Comparison of ENCODE assay signal across 21 cellular contexts in genomic region chr18:30328839-30329238, GRCh38.
"Had no signal": no experiment of that assay in that cellular context is flagged by ENCODE, and none has a peak within 500 bp of the region (broad histone marks: within the 10 kb centered on the region; RNA-seq: fewer than 3 reads in every experiment).

No MANE protein-coding gene starts in this region.

- H3K27me3 ChIP-seq: ascending aorta, colonic mucosa, neural progenitor cell, ovary, sigmoid colon, spleen, stomach, testis, upper lobe of left lung had no signal

- DNase-seq: activated CD4-positive, alpha-beta T cell treated with anti-CD3 and anti-CD28 coated beads for 1 hour; activated CD4-positive, alpha-beta T cell treated with anti-CD3 and anti-CD28 coated beads, Interleukin-2, amount 50 U/mL, for 4 hours; activated naive CD4-positive, alpha-beta T cell treated with anti-CD3 and anti-CD28 coated beads for 36 hours; activated naive CD8-positive, alpha-beta T cell treated with anti-CD3 and anti-CD28 coated beads, Interleukin-2, amount 50 U/mL, for 24 hours; activated T-cell treated with anti-CD3 and anti-CD28 coated beads for 4 hours; central memory CD4-positive, alpha-beta T cell; colonic mucosa; foreskin fibroblast; naive B cell; ovary; sigmoid colon; spleen; stomach; T-cell; T-helper 9 cell; testis; upper lobe of left lung had no signal

- ATAC-seq: activated naive CD8-positive, alpha-beta T cell treated with anti-CD3 and anti-CD28 coated beads, Interleukin-2, amount 50 U/mL, for 24 hours; activated T-helper 17 cell treated with anti-CD3 and anti-CD28 coated beads, Interleukin-2, amount 50 U/mL, for 72 hours; T-cell had no signal

- H3K4me3 ChIP-seq: ascending aorta, colonic mucosa, lung, neural progenitor cell, ovary, sigmoid colon, spleen, stomach, testis, upper lobe of left lung had no signal

- H3K36me3 ChIP-seq: ascending aorta, colonic mucosa, neural progenitor cell, ovary, sigmoid colon, spleen, stomach, upper lobe of left lung had no signal
